In the genomic region with DNA sequence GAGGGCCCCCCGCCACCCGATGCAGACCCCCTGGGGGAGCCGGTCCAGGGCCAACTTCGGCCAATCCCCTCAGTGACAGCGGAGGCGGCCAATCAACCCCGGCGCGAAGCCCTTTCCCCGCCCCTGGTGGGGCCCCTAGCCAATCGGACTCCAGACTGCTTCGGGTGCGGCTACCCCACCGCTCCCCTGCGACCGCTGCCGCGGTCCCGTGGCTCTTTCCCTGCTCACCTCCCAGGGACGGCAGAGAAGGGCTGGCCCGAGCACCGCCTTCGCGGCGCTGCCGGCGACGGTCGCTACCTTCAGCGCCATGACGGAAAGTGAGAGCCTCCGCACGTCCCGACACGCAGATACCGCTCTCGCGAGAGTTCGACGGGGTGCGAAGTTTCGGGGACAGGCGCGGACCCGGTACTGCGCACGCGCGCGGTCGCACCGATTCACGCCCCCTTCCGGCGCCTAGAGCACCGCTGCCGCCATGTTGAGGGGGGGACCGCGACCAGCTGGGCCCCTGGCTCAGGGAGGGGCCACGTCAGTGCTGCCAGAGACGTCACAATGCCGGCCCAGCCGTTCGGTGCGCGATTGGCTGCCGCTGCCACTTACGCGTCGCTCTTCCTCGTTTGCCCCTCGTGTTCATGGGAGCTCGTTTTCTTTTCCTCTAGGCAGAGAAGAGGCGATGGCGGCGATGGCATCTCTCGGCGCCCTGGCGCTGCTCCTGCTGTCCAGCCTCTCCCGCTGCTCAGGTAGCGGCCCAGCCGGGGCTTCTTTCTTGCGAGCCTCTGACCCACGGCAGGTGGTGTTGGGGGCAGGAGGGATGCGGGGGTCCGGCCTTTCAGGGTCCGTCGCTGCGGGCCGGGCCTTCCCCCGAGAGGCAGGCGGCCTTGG, we compare ENCODE assay signal across 8 cellular contexts. TPM values are rescaled to one million over a fixed set of nuclear protein-coding genes. Genes with fewer than 3 reads are reported as not detected.
A peak's percentile ranks its signal among the peaks of the same experiment; 100 is the strongest.
DNase-seq lines count a peak whose midpoint lies in the region; ATAC-seq and TF ChIP-seq lines count a peak whose summit lies in the region.

IDH3G (minus strand) TSS at position 358 of the 879 bp plus-strand sequence; CDS start at position 309, 49 bp downstream.
SSR4 (plus strand) TSS at position 651 of the 879 bp plus-strand sequence; CDS start at position 671, 20 bp downstream.

- peak; percentile 84 for ATAC-seq in RWPE2 (ENCODE audit: low read depth)
- ATAC-seq in natural killer cell, result peak; percentile 91 to 98 (median 92)

- DNase-seq in EH (ENCODE audit: low read depth) (peak; percentile 95), H4 (ENCODE audit: low spot score) (peak; percentile 95), LoVo (ENCODE audit: low spot score) (peak; percentile 93), RWPE2 (ENCODE audit: low spot score) (peak; percentile 85), fibroblast of peridontal ligament (ENCODE audit: extremely low read depth) (peak; percentile 90), natural killer cell (peak; percentile 88)
- DNase-seq in activated T-helper 9 cell treated with anti-CD3 and anti-CD28 coated beads, Interleukin-2, amount 50 U/mL, for 16 hours (ENCODE audit: low read depth), result peak; percentile 87
- peak; percentile 88 for DNase-seq in stimulated activated naive CD4-positive, alpha-beta T cell treated with Interleukin-2 at 50 U/mL for 16 hours (lab: John Stamatoyannopoulos, UW)

- peak within 1 kb of the TSS; percentile 48 for H3K27ac ChIP-seq in RWPE2 (ENCODE audit: poor library complexity, severe bottlenecking)

- H3K4me3 ChIP-seq in RWPE2 (ENCODE audit: severe bottlenecking), result peak within 1 kb of the TSS; percentile 98

- intact Hi-C loops in natural killer cell (cut with micrococcal nuclease), result no loop called here

- H3K4me1 ChIP-seq in RWPE2 (ENCODE audit: insufficient read depth, poor library complexity, severe bottlenecking), result no peaks in the 10 kb centered on the region

- H3K9me3 Mint-ChIP-seq in natural killer cell, result no peaks in the 10 kb centered on the region

- H3K4me1 Mint-ChIP-seq in natural killer cell, result peaks cover 8 to 21% of the 10 kb centered on the region in 2 donors

- H3K27ac Mint-ChIP-seq in natural killer cell, result peak within 1 kb of the TSS; percentile 89 to 95

- H3K9me3 ChIP-seq in RWPE2 (ENCODE audit: severe bottlenecking), result no peaks in the 10 kb centered on the region

- no peaks in the 10 kb centered on the region for H3K36me3 Mint-ChIP-seq in natural killer cell

- TF ChIP-seq CTCF in RWPE2 (IDR thresholded peaks at IDR 0.05; ENCODE audit: poor library complexity, severe bottlenecking) (no peak), natural killer cell (IDR thresholded peaks at IDR 0.05) (no peak)

- no peaks in the 10 kb centered on the region for H3K27me3 ChIP-seq in RWPE2 (ENCODE audit: insufficient read depth, poor library complexity, severe bottlenecking)

- H3K36me3 ChIP-seq in RWPE2 (ENCODE audit: low read depth), result no peaks in the 10 kb centered on the region

- peak within 1 kb of the TSS; percentile 93 for H3K4me3 Mint-ChIP-seq in natural killer cell

- no peaks in the 10 kb centered on the region for H3K27me3 Mint-ChIP-seq in natural killer cell (ENCODE audit: low read depth in 2 of 2)

RNA-seq across cellular contexts. Expression of gene IDH3G, which starts in this region (rescaled TPM):
- total RNA-seq in H4 (2014; rRNA removed; shearing (Covaris generic)), result 68.9 and 78.0 TPM in 2 replicates
- 10 to 100 TPM; 70.1 to 76.5 (median 71.1) TPM for total RNA-seq in natural killer cell

RNA-seq across cellular contexts. Expression of gene SSR4, which starts in this region (rescaled TPM):
- 254 and 289 TPM in 2 replicates for total RNA-seq in H4 (2014; rRNA removed; shearing (Covaris generic))
- 100 to 1,000 TPM; 160 to 280 (median 189) TPM for total RNA-seq in natural killer cell

Comparison
In these comparisons a context has a peak if more than half of its experiments do, and no peak if none do; other contexts are left out.
1. Peak in every context shown above with its lines: DNase-seq, ATAC-seq, H3K4me3 ChIP-seq and H3K27ac ChIP-seq.